8 cellular contexts compared by ENCODE assay signal in the genomic region with DNA sequence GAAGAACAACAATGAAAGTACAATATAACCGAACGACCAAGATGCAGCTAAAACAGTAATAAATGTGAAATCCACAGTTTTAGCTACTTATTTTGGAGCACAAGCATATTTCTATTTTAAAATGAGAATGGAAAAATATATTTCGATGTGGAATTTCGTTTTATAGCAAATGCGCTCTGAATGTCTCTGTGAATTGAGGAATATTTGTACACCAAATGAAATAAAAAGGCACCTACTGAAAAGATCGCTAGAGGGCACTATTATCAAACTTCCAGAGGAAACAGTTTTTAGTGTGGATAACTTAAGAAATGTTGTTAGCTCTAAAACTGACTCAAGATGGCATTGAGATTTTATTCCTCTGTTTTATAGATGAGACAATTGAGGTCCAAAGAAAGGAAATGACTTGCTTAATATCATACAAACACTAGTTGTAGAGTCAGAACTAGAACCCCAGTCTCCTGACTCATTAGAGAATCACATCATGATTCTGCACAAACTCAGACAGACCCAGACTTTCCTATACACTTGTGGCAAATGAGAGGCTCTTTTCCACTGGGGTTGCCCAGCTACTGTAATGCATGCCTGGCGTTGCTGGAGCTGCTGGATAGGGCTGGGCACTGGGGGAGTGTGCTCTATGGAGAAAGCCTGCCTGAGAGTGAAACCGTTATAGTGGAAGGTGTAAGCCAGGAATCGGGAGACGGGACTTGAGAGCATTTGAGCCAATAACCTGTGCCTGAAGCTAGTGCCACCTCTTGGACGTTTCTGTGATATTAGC. TPM values are rescaled to one million over a fixed set of nuclear protein-coding genes. Genes with fewer than 3 reads are reported as not detected.
A peak's percentile ranks its signal among the peaks of the same experiment; 100 is the strongest.
DNase-seq lines count a peak whose midpoint lies in the region; ATAC-seq, FAIRE-seq and TF ChIP-seq lines count a peak whose summit lies in the region.

No MANE protein-coding gene starts in this region.

- TF ChIP-seq CTCF in body of pancreas (IDR thresholded peaks at IDR 0.05): peak; percentile 47 to 85 (median 77)

- H3K4me1 ChIP-seq in body of pancreas: peaks cover 21% of the 10 kb centered on the region

- H3K36me3 ChIP-seq in body of pancreas (replicated peaks in 1 of 2; ENCODE audit: insufficient read depth in 1 of 2, low read depth in 2 of 2): no peaks in the 10 kb centered on the region

- no peaks in the 10 kb centered on the region for H3K27me3 ChIP-seq in body of pancreas

- 13% methylated on average over 11 of the region's 11 CpGs for WGBS in body of pancreas, 2 donors

- no peak for FAIRE-seq in GM12892 (lab: Jason Lieb, UNC)

- H3K27ac ChIP-seq in body of pancreas: no peak overlapping the region

- ATAC-seq in body of pancreas: peak; percentile 77

- intact Hi-C loops in body of pancreas (cut with DNase I): loop anchor here (10.0 kb wide), 1 partner anchor 232 kb away; no protein-coding TSS in a partner anchor

- no peak overlapping the region for H3K4me3 ChIP-seq in body of pancreas

- H3K9me3 ChIP-seq in body of pancreas: no peaks in the 10 kb centered on the region

- DNase-seq in ELR (ENCODE audit: low read depth) (peak; percentile 82), KG1 (lab: John Stamatoyannopoulos, UW) (peak; percentile 89), OCI-M2 (lab: John Stamatoyannopoulos, UW; ENCODE audit: unreplicated experiment) (peak; percentile 89), body of pancreas (peak in 2 of 4 donors; percentile 27 to 33), iPS-NIHi7 (ENCODE audit: extremely low spot score) (peak; percentile 34), GM12892 (ENCODE audit: insufficient read length) (no peak), NK-92 (lab: John Stamatoyannopoulos, UW; ENCODE audit: unreplicated experiment) (no peak)
- DNase-seq in stimulated activated CD4-positive, alpha-beta T cell treated with anti-CD3 and anti-CD28 coated beads, Interleukin-12 subunit alpha, Interleukin-12 subunit beta, amount 100 ng/mL, for 24 hours (ENCODE audit: low read depth in 2 of 2): peak; percentile 19 to 30

- TF ChIP-seq POLR2A in body of pancreas (IDR thresholded peaks at IDR 0.05): no peak
- no peak for TF ChIP-seq POLR2A in GM12892 (IDR thresholded peaks at IDR 0.05; ENCODE audit: low read depth, low read length)

RNA-seq across cellular contexts. Expression of gene GCLC, which starts 51.9 kb away (rescaled TPM):
- 10 to 100 TPM; 27.2 to 30.7 TPM for total RNA-seq in body of pancreas
- 5.8 TPM for polyA plus RNA-seq in GM12892 (2012; ENCODE audit: missing spikeins)

Comparison
In these comparisons a context has a peak if more than half of its experiments do, and no peak if none do; other contexts are left out.
1. DNase-seq: peak in ELR (single experiment), KG1 (single experiment), OCI-M2 (single experiment), iPS-NIHi7 (single experiment) and stimulated activated CD4-positive, alpha-beta T cell treated with anti-CD3 and anti-CD28 coated beads, Interleukin-12 subunit alpha, Interleukin-12 subunit beta, amount 100 ng/mL, for 24 hours (2 of 2); none in GM12892 (single experiment) and NK-92 (single experiment).